15 cellular contexts compared by ENCODE assay signal in the genomic region with DNA sequence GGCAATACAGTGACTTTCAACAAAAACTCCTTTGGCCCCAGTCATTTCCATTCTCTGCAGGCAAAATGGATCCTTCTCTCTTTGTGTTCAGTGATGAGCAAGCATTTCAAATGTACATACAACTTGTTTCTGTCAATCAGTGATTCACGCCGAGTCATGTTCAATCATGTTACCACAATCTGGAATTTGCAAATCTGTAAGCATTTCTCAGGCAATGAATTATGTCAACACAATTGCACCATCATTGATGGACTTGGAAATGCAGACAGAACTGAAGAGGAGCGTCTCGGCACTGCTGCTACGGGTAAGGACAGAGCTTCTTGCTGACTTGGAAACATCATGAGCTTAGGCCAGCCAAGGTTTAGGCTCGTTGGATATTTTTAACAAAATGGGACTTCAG.
DNase-seq lines count a peak whose midpoint lies in the region; ATAC-seq and TF ChIP-seq lines count a peak whose summit lies in the region.
"Had no signal": no experiment of that assay in that cellular context is flagged by ENCODE, and none has a peak within 500 bp of the region (broad histone marks: within the 10 kb centered on the region; RNA-seq: fewer than 3 reads in every experiment).

No MANE protein-coding gene starts in this region.

- DNase-seq in NCI-H446 treated with DMSO at 0.1 percent for 48 hours (lab: John Stamatoyannopoulos, UW) (peak; percentile 4), NCI-H446 (lab: John Stamatoyannopoulos, UW) (no peak), RWPE1 (ENCODE audit: low spot score) (peak; percentile 86), fibroblast of peridontal ligament (ENCODE audit: extremely low read depth) (peak; percentile 87), smooth muscle cell (lab: John Stamatoyannopoulos, UW; ENCODE audit: unreplicated experiment) (no peak), left colon (no peak)
- no peak for DNase-seq in activated CD8-positive, alpha-beta T cell treated with anti-CD3 and anti-CD28 coated beads, Interleukin-2, amount 10 ng/mL, durations not matched to agents 7 days and 5 days
- DNase-seq: dorsolateral prefrontal cortex, NCI-H774, pancreas, T1000 had no signal

- no peaks in the 10 kb centered on the region for H3K36me3 Mint-ChIP-seq in activated CD8-positive, alpha-beta T cell treated with anti-CD3 and anti-CD28 coated beads, Interleukin-2, amount 10 ng/mL, durations not matched to agents 7 days and 5 days (ENCODE audit: low read depth)
- H3K36me3 Mint-ChIP-seq: type B pancreatic cell had no signal

- no peak for TF ChIP-seq CTCF in RWPE1 (conservative IDR thresholded peaks at IDR 0.05; ENCODE audit: low read depth)
- TF ChIP-seq CTCF in smooth muscle cell (IDR thresholded peaks at IDR 0.05; ENCODE audit: borderline replicate concordance, insufficient read depth, poor library complexity, severe bottlenecking) = no peak

- H2AFZ ChIP-seq in smooth muscle cell (ENCODE audit: low read depth) = no peak overlapping the region

- no peaks in the 10 kb centered on the region for H3K79me2 ChIP-seq in smooth muscle cell (ENCODE audit: low read depth)

- H3K27me3 ChIP-seq in smooth muscle cell (ENCODE audit: low read depth) = no peaks in the 10 kb centered on the region
- H3K27me3 ChIP-seq: dorsolateral prefrontal cortex, pancreas had no signal

- H3K4me2 ChIP-seq in smooth muscle cell = peak overlapping the region; percentile 14
- H3K4me2 ChIP-seq: KMS-11 had no signal

- no peaks in the 10 kb centered on the region for H3K4me1 Mint-ChIP-seq in activated CD8-positive, alpha-beta T cell treated with anti-CD3 and anti-CD28 coated beads, Interleukin-2, amount 10 ng/mL, durations not matched to agents 7 days and 5 days (ENCODE audit: low read depth)
- H3K4me1 Mint-ChIP-seq: B cell had no signal

- H3K36me3 ChIP-seq in smooth muscle cell (ENCODE audit: low read depth) = no peaks in the 10 kb centered on the region
- H3K36me3 ChIP-seq: pancreas had no signal

- 56% methylated on average over 6 of the region's 6 CpGs for WGBS in smooth muscle cell (ENCODE audit: low lambda C conversion rate)

- peaks cover 3% of the 10 kb centered on the region for H3K27me3 Mint-ChIP-seq in activated CD8-positive, alpha-beta T cell treated with anti-CD3 and anti-CD28 coated beads, Interleukin-2, amount 10 ng/mL, durations not matched to agents 7 days and 5 days (ENCODE audit: low read depth)

- peaks cover 18% of the 10 kb centered on the region for H3K4me1 ChIP-seq in smooth muscle cell (ENCODE audit: low read depth)

- H3F3A ChIP-seq in smooth muscle cell (ENCODE audit: low read depth) = peaks cover 8% of the 10 kb centered on the region

- H3K4me3 ChIP-seq in smooth muscle cell = no peak overlapping the region
- H3K4me3 ChIP-seq: dorsolateral prefrontal cortex, pancreas had no signal

- no peak overlapping the region for H3K27ac ChIP-seq in RWPE1
- peak overlapping the region; percentile 26 for H3K27ac ChIP-seq in smooth muscle cell (ENCODE audit: low read depth)
- H3K27ac ChIP-seq: KMS-11, pancreas had no signal

- CTCF ChIA-PET in RWPE1 (lab: Yijun Ruan, JAX) = interaction anchor here (0.5 to 2.4 kb wide), 4 partner anchors 9 to 365 kb away, joined by 3 to 12 read pairs (median 4); no protein-coding TSS in a partner anchor
- CTCF ChIA-PET in activated CD8-positive, alpha-beta T cell treated with anti-CD3 and anti-CD28 coated beads, Interleukin-2, amount 10 ng/mL, durations not matched to agents 7 days and 5 days (lab: Charles Lee) = no interaction called here

- intact Hi-C loops in left colon (cut with DNase I, micrococcal nuclease) = no loop called here

- no peak overlapping the region for H3K9ac ChIP-seq in smooth muscle cell (ENCODE audit: low read depth)
- H3K9ac ChIP-seq: KMS-11 had no signal

- no peaks in the 10 kb centered on the region for H4K20me1 ChIP-seq in smooth muscle cell (ENCODE audit: low read depth)

- H3K9me3 Mint-ChIP-seq in activated CD8-positive, alpha-beta T cell treated with anti-CD3 and anti-CD28 coated beads, Interleukin-2, amount 10 ng/mL, durations not matched to agents 7 days and 5 days (ENCODE audit: insufficient read depth) = no peaks in the 10 kb centered on the region

- POLR2A ChIA-PET in RWPE1 (lab: Yijun Ruan, JAX; ENCODE audit: low non-redundant PET) = no interaction called here
- POLR2A ChIA-PET in activated CD8-positive, alpha-beta T cell treated with anti-CD3 and anti-CD28 coated beads, Interleukin-2, amount 10 ng/mL, durations not matched to agents 7 days and 5 days (lab: Charles Lee) = no interaction called here

- no peak overlapping the region for H3K27ac Mint-ChIP-seq in activated CD8-positive, alpha-beta T cell treated with anti-CD3 and anti-CD28 coated beads, Interleukin-2, amount 10 ng/mL, durations not matched to agents 7 days and 5 days
- H3K27ac Mint-ChIP-seq: B cell, type B pancreatic cell had no signal

- H3K9me3 ChIP-seq in smooth muscle cell (replicated peaks; ENCODE audit: low read depth) = no peaks in the 10 kb centered on the region
- H3K9me3 ChIP-seq: pancreas had no signal

- no peak for ATAC-seq in activated CD8-positive, alpha-beta T cell treated with anti-CD3 and anti-CD28 coated beads, Interleukin-2, amount 10 ng/mL, durations not matched to agents 7 days and 5 days
- ATAC-seq in GM21390 (IDR thresholded peaks at IDR 0.05; ENCODE audit: unreplicated experiment) (no peak), left colon (no peak)

- no peak overlapping the region for H3K4me3 Mint-ChIP-seq in activated CD8-positive, alpha-beta T cell treated with anti-CD3 and anti-CD28 coated beads, Interleukin-2, amount 10 ng/mL, durations not matched to agents 7 days and 5 days
- H3K4me3 Mint-ChIP-seq: B cell, type B pancreatic cell had no signal

Comparison
In these comparisons a context has a peak if more than half of its experiments do, and no peak if none do; other contexts are left out.
1. DNase-seq: peak in NCI-H446 treated with DMSO at 0.1 percent for 48 hours (single experiment), RWPE1 (single experiment) and fibroblast of peridontal ligament (single experiment); none in NCI-H446 (0 of 2), smooth muscle cell (single experiment), activated CD8-positive, alpha-beta T cell treated with anti-CD3 and anti-CD28 coated beads, Interleukin-2, amount 10 ng/mL, durations not matched to agents 7 days and 5 days (single experiment) and left colon (0 of 2).